In the genomic region with DNA sequence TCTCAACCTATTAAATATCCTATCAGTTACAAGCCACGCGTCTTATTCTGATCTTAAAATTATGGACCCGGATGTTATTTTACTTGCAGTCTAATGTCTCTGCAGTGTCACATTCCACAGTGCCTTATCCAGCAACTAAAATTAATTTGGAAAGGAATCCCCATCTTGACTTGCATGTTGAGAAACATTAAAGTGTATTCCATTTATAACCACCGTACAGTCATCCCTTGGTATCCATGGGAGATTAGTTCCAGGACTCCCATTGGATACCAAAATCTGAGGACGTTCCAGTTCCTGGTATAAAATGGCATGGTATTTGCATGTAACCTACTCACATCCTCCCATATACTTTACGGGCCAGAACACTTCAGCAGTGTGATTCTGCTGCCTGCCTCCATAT, we compare ENCODE assay signal across 16 cellular contexts.
DNase-seq lines count a peak whose midpoint lies in the region; TF ChIP-seq lines count a peak whose summit lies in the region.
"Had no signal": no experiment of that assay in that cellular context is flagged by ENCODE, and none has a peak within 500 bp of the region (broad histone marks: within the 10 kb centered on the region; RNA-seq: fewer than 3 reads in every experiment).

No MANE protein-coding gene starts in this region.

- intact Hi-C loops in left ventricle myocardium inferior (cut with micrococcal nuclease): loop anchor here (10.0 kb wide), 1 partner anchor 544 kb away; no protein-coding TSS in a partner anchor

- H2BK15ac ChIP-seq in mesendoderm (replicated peaks; ENCODE audit: low read depth): no peak overlapping the region

- WGBS in mesendoderm (ENCODE audit: extremely low coverage, insufficient coverage, low lambda C conversion rate): no CpG with 5 or more reads among the region's 6 CpGs

- no peak overlapping the region for H2BK5ac ChIP-seq in mesendoderm (ENCODE audit: low read length)

- H3K79me1 ChIP-seq in mesendoderm (ENCODE audit: low read length): no peaks in the 10 kb centered on the region

- DNase-seq in AG09309 (ENCODE audit: low read depth) (peak; percentile 38), fibroblast of pulmonary artery (ENCODE audit: low read depth) (peak; percentile 3), left ventricle myocardium inferior (no peak), osteoblast (ENCODE audit: insufficient read length, low spot score, missing footprints) (peak; percentile 65), hepatic stellate cell (ENCODE audit: low spot score) (no peak), mesendoderm (no peak), SW 1271 (lab: John Stamatoyannopoulos, UW) (no peak), glomerular visceral epithelial cell (ENCODE audit: extremely low spot score) (no peak)
- DNase-seq: ACHN; C1 segment of cervical spinal cord; Calu3; CD4-positive, alpha-beta T cell; DMS 273 treated with DMSO at 0.1 percent for 48 hours; H7 had no signal

- no peak overlapping the region for H2BK120ac ChIP-seq in mesendoderm (ENCODE audit: low read depth, low read length)

- H3K27me3 ChIP-seq in left ventricle myocardium inferior (ENCODE audit: low read depth): no peaks in the 10 kb centered on the region
- no peaks in the 10 kb centered on the region for H3K27me3 ChIP-seq in osteoblast (ENCODE audit: insufficient read depth, low read length)
- H3K27me3 ChIP-seq in mesendoderm (ENCODE audit: insufficient read depth, low read length, poor library complexity): no peaks in the 10 kb centered on the region

- no peak overlapping the region for H3K56ac ChIP-seq in mesendoderm (ENCODE audit: low read length)

- no peak overlapping the region for H4K8ac ChIP-seq in mesendoderm (ENCODE audit: low read depth, low read length)

- H3K18ac ChIP-seq in mesendoderm (ENCODE audit: low read length): no peak overlapping the region

- H3K4me3 ChIP-seq in AG09309 (ENCODE audit: control insufficient read depth, low read depth, low read length): no peak overlapping the region
- H3K4me3 ChIP-seq in fibroblast of pulmonary artery (replicated peaks; ENCODE audit: low read depth, low read length): no peak overlapping the region
- no peak overlapping the region for H3K4me3 ChIP-seq in left ventricle myocardium inferior
- no peak overlapping the region for H3K4me3 ChIP-seq in osteoblast (ENCODE audit: insufficient read depth, low read length)
- no peak overlapping the region for H3K4me3 ChIP-seq in mesendoderm (ENCODE audit: low read length)
- H3K4me3 ChIP-seq: GM12878, GM23338 had no signal

- H3K79me2 ChIP-seq in osteoblast (ENCODE audit: insufficient read depth, low read length): no peaks in the 10 kb centered on the region
- no peaks in the 10 kb centered on the region for H3K79me2 ChIP-seq in mesendoderm (ENCODE audit: control insufficient read depth, insufficient read depth, low read length)

- H2AFZ ChIP-seq in osteoblast (ENCODE audit: low read length): no peak overlapping the region
- H2AFZ ChIP-seq: GM23338 had no signal

- H4K5ac ChIP-seq in mesendoderm (ENCODE audit: low read length): no peak overlapping the region

- TF ChIP-seq CTCF in AG09309 (IDR thresholded peaks at IDR 0.05; ENCODE audit: control insufficient read depth, insufficient read depth, low read depth, low read length, missing control alignments) (no peak), fibroblast of pulmonary artery (IDR thresholded peaks at IDR 0.05; ENCODE audit: low read length, missing control alignments) (no peak), left ventricle myocardium inferior (IDR thresholded peaks at IDR 0.05; ENCODE audit: borderline replicate concordance) (no peak), osteoblast (IDR thresholded peaks at IDR 0.05; ENCODE audit: extremely low read depth, low read depth, low read length) (no peak)

- H3K4ac ChIP-seq in mesendoderm (ENCODE audit: low read depth, low read length): no peak overlapping the region

- H3K4me1 ChIP-seq in left ventricle myocardium inferior (peaks cover 30% of the 10 kb centered on the region), osteoblast (ENCODE audit: insufficient read depth, low read length) (no peaks in the 10 kb centered on the region), mesendoderm (ENCODE audit: control insufficient read depth, low read depth, low read length) (no peaks in the 10 kb centered on the region)

- no peak overlapping the region for H3K23ac ChIP-seq in mesendoderm (ENCODE audit: low read length)

- H3K36me3 ChIP-seq in left ventricle myocardium inferior (peaks cover 87% of the 10 kb centered on the region), osteoblast (ENCODE audit: insufficient read depth, low read length) (peaks cover 67% of the 10 kb centered on the region), mesendoderm (ENCODE audit: control insufficient read depth, insufficient read depth, low read length) (no peaks in the 10 kb centered on the region)

- H3K9me3 ChIP-seq in left ventricle myocardium inferior (replicated peaks) (no peaks in the 10 kb centered on the region), osteoblast (ENCODE audit: low read depth, low read length) (no peaks in the 10 kb centered on the region)

- H3K4me2 ChIP-seq in osteoblast (ENCODE audit: insufficient read depth, low read length) (no peak overlapping the region), mesendoderm (ENCODE audit: low read length) (no peak overlapping the region)
- H3K4me2 ChIP-seq: GM23338 had no signal

- no peak overlapping the region for H2AK5ac ChIP-seq in mesendoderm (ENCODE audit: low read length)

- H3K9ac ChIP-seq in mesendoderm (ENCODE audit: low read length): no peak overlapping the region

- H3K27ac ChIP-seq in left ventricle myocardium inferior (replicated peaks): peak overlapping the region; percentile 87
- H3K27ac ChIP-seq in osteoblast (ENCODE audit: low read depth, low read length): no peak overlapping the region
- no peak overlapping the region for H3K27ac ChIP-seq in mesendoderm (ENCODE audit: low read depth, low read length)

- H4K20me1 ChIP-seq in osteoblast (ENCODE audit: insufficient read depth, low read length): no peaks in the 10 kb centered on the region

Comparison
In these comparisons a context has a peak if more than half of its experiments do, and no peak if none do; other contexts are left out.
1. DNase-seq: peak in AG09309 (single experiment), fibroblast of pulmonary artery (single experiment) and osteoblast (single experiment); none in left ventricle myocardium inferior (single experiment), hepatic stellate cell (single experiment), mesendoderm (single experiment), SW 1271 (0 of 2) and glomerular visceral epithelial cell (single experiment).